10 cellular contexts compared by ENCODE assay signal in genomic region chr16:3036726-3037315, GRCh38. TPM values are rescaled to one million over a fixed set of nuclear protein-coding genes. Genes with fewer than 3 reads are reported as not detected.
DNase-seq lines count a peak whose midpoint lies in the region; ATAC-seq, FAIRE-seq and TF ChIP-seq lines count a peak whose summit lies in the region.
"Had no signal": no experiment of that assay in that cellular context is flagged by ENCODE, and none has a peak within 500 bp of the region (broad histone marks: within the 10 kb centered on the region; RNA-seq: fewer than 3 reads in every experiment).

Gene BICDL2, minus strand, starts transcription at chr16:3036944. Its CDS starts 1,448 bp downstream, at chr16:3035496.

- H4K20me1 ChIP-seq in keratinocyte (ENCODE audit: control insufficient read depth, extremely low read depth, insufficient read depth, low read length) = no peaks in the 10 kb centered on the region

- H3K27ac ChIP-seq in VCaP (peak within 1 kb of the TSS; percentile 41; the same call in 1 of the 2 replicates), keratinocyte (ENCODE audit: control insufficient read depth, insufficient read depth, low read length) (no peak within 1 kb of the TSS), stomach (peak within 1 kb of the TSS; percentile 84 to 89 (median 85))

- H3K27me3 Mint-ChIP-seq in activated T-cell treated with anti-CD3 and anti-CD28 coated beads, Interleukin-2, amount 50 U/mL, for 72 hours (ENCODE audit: low read depth) = peaks cover 84% of the 10 kb centered on the region

- intact Hi-C loops in stomach (cut with DNase I; ENCODE audit: low total_unique reads) = no loop called here

- H3K4me1 ChIP-seq in keratinocyte (ENCODE audit: control insufficient read depth, extremely low read depth, insufficient read depth, low read length) (peaks cover 6% of the 10 kb centered on the region), stomach (peaks cover 4 to 33% (median 30%) of the 10 kb centered on the region in 4 donors)

- peak within 1 kb of the TSS; percentile 28 for H3K9ac ChIP-seq in keratinocyte (ENCODE audit: control insufficient read depth, extremely low read depth, insufficient read depth, low read length)

- H3K9me3 Mint-ChIP-seq in activated T-cell treated with anti-CD3 and anti-CD28 coated beads, Interleukin-2, amount 50 U/mL, for 72 hours = no peaks in the 10 kb centered on the region

- H3K9me3 ChIP-seq in keratinocyte (ENCODE audit: control insufficient read depth, low read depth, low read length) (no peaks in the 10 kb centered on the region), stomach (no peaks in the 10 kb centered on the region)

- no peak within 1 kb of the TSS for H3K27ac Mint-ChIP-seq in activated T-cell treated with anti-CD3 and anti-CD28 coated beads, Interleukin-2, amount 50 U/mL, for 72 hours

- no peak for TF ChIP-seq POLR2A in stomach (IDR thresholded peaks at IDR 0.05)

- H3K36me3 ChIP-seq in keratinocyte (ENCODE audit: control insufficient read depth in 2 of 2, extremely low read depth in 1 of 2, insufficient read depth in 2 of 2, low read length in 2 of 2) = no peaks in the 10 kb centered on the region
- H3K36me3 ChIP-seq in stomach = no peaks in the 10 kb centered on the region

- dilution Hi-C loops in keratinocyte (cut with MboI; ENCODE audit: extremely low pct_ligation_motif_present, low sequenced_read_pairs) = no loop called here

- peaks cover 0 to 1% of the 10 kb centered on the region in 2 donors for H3K36me3 Mint-ChIP-seq in activated T-cell treated with anti-CD3 and anti-CD28 coated beads, Interleukin-2, amount 50 U/mL, for 72 hours (ENCODE audit: insufficient read depth in 2 of 2)

- FAIRE-seq in keratinocyte (lab: Jason Lieb, UNC) = no peak

- H3K79me2 ChIP-seq in keratinocyte (ENCODE audit: control insufficient read depth, insufficient read depth, low read length) = no peaks in the 10 kb centered on the region

- TF ChIP-seq CTCF in VCaP (conservative IDR thresholded peaks at IDR 0.05) (no peak), keratinocyte (optimal IDR thresholded peaks at IDR 0.05 in 1 of 3, IDR thresholded peaks at IDR 0.05 in 1 of 3, conservative IDR thresholded peaks at IDR 0.05 in 1 of 3; ENCODE audit: extremely low read depth in 1 of 3, insufficient read depth in 2 of 3, low read length in 3 of 3) (no peak), stomach (IDR thresholded peaks at IDR 0.05) (no peak)

- H3K4me1 Mint-ChIP-seq in activated T-cell treated with anti-CD3 and anti-CD28 coated beads, Interleukin-2, amount 50 U/mL, for 72 hours (ENCODE audit: low read depth) = peaks cover 27% of the 10 kb centered on the region

- H3K4me3 Mint-ChIP-seq in activated T-cell treated with anti-CD3 and anti-CD28 coated beads, Interleukin-2, amount 50 U/mL, for 72 hours = peak within 1 kb of the TSS; percentile 58 to 64

- H3K27me3 ChIP-seq in keratinocyte (ENCODE audit: control insufficient read depth, extremely low read depth, insufficient read depth, low read length) (peaks cover 37% of the 10 kb centered on the region), stomach (peaks cover 7 to 100% (median 65%) of the 10 kb centered on the region in 3 donors)

- peak within 1 kb of the TSS; percentile 60 for H3K4me2 ChIP-seq in keratinocyte (ENCODE audit: control insufficient read depth, extremely low read depth, insufficient read depth, low read depth, low read length)

- H2AFZ ChIP-seq in keratinocyte (ENCODE audit: control insufficient read depth, low read length) = peak within 1 kb of the TSS; percentile 22

- 3 to 16% (median 5%) methylated on average over 8 to 44 of the region's 44 CpGs for WGBS in stomach, 5 donors

- no peak for TF ChIP-seq EP300 in stomach (IDR thresholded peaks at IDR 0.05)

- H3K4me3 ChIP-seq in keratinocyte (ENCODE audit: control insufficient read depth in 2 of 3, extremely low read depth in 1 of 3, insufficient read depth in 2 of 3, low read depth in 1 of 3, low read length in 3 of 3) (peak within 1 kb of the TSS in 2 of 3 experiments; percentile 32 to 47), stomach (peak within 1 kb of the TSS; percentile 45 to 56 (median 51))

- ATAC-seq in activated T-cell treated with anti-CD3 and anti-CD28 coated beads, Interleukin-2, amount 50 U/mL, for 72 hours (replicated peaks in 1 of 2) = no peak
- ATAC-seq in GM21529 (IDR thresholded peaks at IDR 0.05; ENCODE audit: unreplicated experiment) (no peak), GM21825 (IDR thresholded peaks at IDR 0.05; ENCODE audit: unreplicated experiment) (no peak)

- no peaks in the 10 kb centered on the region for H3K9me1 ChIP-seq in keratinocyte (ENCODE audit: control insufficient read depth, extremely low read depth, insufficient read depth, low read length)

- no peak for DNase-seq in activated T-cell treated with anti-CD3 and anti-CD28 coated beads, Interleukin-2, amount 50 U/mL, for 72 hours
- no peak for DNase-seq in activated T-cell treated with anti-CD3 and anti-CD28 coated beads, Interleukin-2, amount 50 U/mL, for 48 hours
- DNase-seq in keratinocyte (ENCODE audit: low read depth, low spot score) = no peak
- peak; percentile 74 for DNase-seq in stomach
- no peak for DNase-seq in NCI-H774 (lab: John Stamatoyannopoulos, UW)
- DNase-seq: NCI-H2029 had no signal

RNA-seq across cellular contexts. Expression of gene BICDL2, which starts in this region (rescaled TPM):
- under 1 TPM in 1 of 2 donors, not detected in 1; 0.30 TPM for total RNA-seq in activated T-cell treated with anti-CD3 and anti-CD28 coated beads, Interleukin-2, amount 50 U/mL, for 72 hours
- 0.91 to 2.8 TPM (median 1.3 TPM) in 3 replicates for polyA plus RNA-seq in keratinocyte
- 13.7 TPM for polyA plus RNA-seq in keratinocyte (2011; ENCODE audit: low read depth)
- 0.64 and 1.3 TPM in 2 replicates for polyA plus RNA-seq in keratinocyte (2011; cell fraction: cytosol; rRNA removed)
- polyA plus RNA-seq in keratinocyte (2011; cell fraction: nucleus; rRNA removed) = 8.1 and 11.0 TPM in 2 replicates
- polyA plus RNA-seq in keratinocyte (2012; ENCODE audit: low replicate concordance) = 1.2 and 15.1 TPM in 2 replicates
- 0.45 to 0.66 TPM in 2 of 3 replicates, not detected in the other for polyA minus RNA-seq in keratinocyte
- polyA minus RNA-seq in keratinocyte (2011; cell fraction: cytosol; rRNA and poly(A)+ RNA removed) = not detected
- 2.2 and 2.7 TPM in 2 replicates for polyA minus RNA-seq in keratinocyte (2011; cell fraction: nucleus; rRNA and poly(A)+ RNA removed)
- total RNA-seq in stomach = 100 to 1,000 TPM in 1 of 5 donors, 10 to 100 TPM in 4; 18.4 to 693 (median 59.4) TPM
- polyA plus RNA-seq in stomach = 10 to 100 TPM; 26.0 to 79.7 (median 29.0) TPM
- total RNA-seq: right cardiac atrium had no signal
- polyA plus RNA-seq: right cardiac atrium had no signal

Comparison
In these comparisons a context has a peak if more than half of its experiments do, and no peak if none do; other contexts are left out.
1. RNA of gene BICDL2 (total RNA-seq): 18.4 to 693 TPM in stomach; 0.30 TPM in activated T-cell treated with anti-CD3 and anti-CD28 coated beads, Interleukin-2, amount 50 U/mL, for 72 hours; every median in the first group is over 10 times any median in the second.